15 cellular contexts compared by ENCODE assay signal in the genomic region with DNA sequence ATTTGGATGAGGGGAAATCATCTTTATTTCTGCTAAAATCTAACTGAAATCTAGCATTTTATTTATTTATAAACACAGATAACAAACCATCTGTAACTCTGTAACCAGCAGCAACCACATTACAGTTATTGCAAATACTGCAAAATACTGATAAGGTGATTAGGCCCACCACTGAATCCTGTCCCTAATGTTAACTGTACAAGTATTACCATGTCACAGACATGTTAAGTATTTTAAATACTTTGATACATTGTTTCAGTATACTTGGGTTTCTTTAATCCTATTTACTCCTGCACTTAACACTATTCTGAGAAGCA. TPM values are rescaled to one million over a fixed set of nuclear protein-coding genes. Genes with fewer than 3 reads are reported as not detected.
DNase-seq lines count a peak whose midpoint lies in the region; ATAC-seq and TF ChIP-seq lines count a peak whose summit lies in the region.
"Had no signal": no experiment of that assay in that cellular context is flagged by ENCODE, and none has a peak within 500 bp of the region (broad histone marks: within the 10 kb centered on the region; RNA-seq: fewer than 3 reads in every experiment).

No MANE protein-coding gene starts in this region.

- no peak overlapping the region for H3K4me3 ChIP-seq in GM23338
- no peak overlapping the region for H3K4me3 ChIP-seq in body of pancreas
- no peak overlapping the region for H3K4me3 ChIP-seq in lower lobe of right lung
- H3K4me3 ChIP-seq: PC-9 had no signal

- no peak for TF ChIP-seq POLR2A in body of pancreas (IDR thresholded peaks at IDR 0.05)

- DNase-seq in GM23338 (ENCODE audit: low spot score), result no peak
- DNase-seq in OCI-M1 (lab: John Stamatoyannopoulos, UW), result peak; percentile 81
- no peak for DNase-seq in body of pancreas
- no peak for DNase-seq in nephron progenitor cell
- DNase-seq in foreskin keratinocyte, result no peak
- no peak for DNase-seq in lower lobe of right lung
- no peak for DNase-seq in SW480 (ENCODE audit: low spot score)
- DNase-seq in natural killer cell, result no peak
- DNase-seq: COR-L47, DMS153, EL, NCI-H1694 treated with DMSO at 0.1 percent for 48 hours, PC-9 had no signal

- H3K9me3 Mint-ChIP-seq in GM23338 (peaks cover 34% of the 10 kb centered on the region), nephron progenitor cell (peaks cover 40% of the 10 kb centered on the region), natural killer cell (no peaks in the 10 kb centered on the region)

- H3K79me2 ChIP-seq in GM23338 (replicated peaks; ENCODE audit: insufficient read depth), result peaks cover 81% of the 10 kb centered on the region

- peaks cover 29% of the 10 kb centered on the region for H4K20me1 ChIP-seq in GM23338 (replicated peaks; ENCODE audit: insufficient read depth)

- peaks cover 34% of the 10 kb centered on the region for H3K4me1 ChIP-seq in GM23338 (ENCODE audit: insufficient read depth)
- peaks cover 38% of the 10 kb centered on the region for H3K4me1 ChIP-seq in body of pancreas
- H3K4me1 ChIP-seq in foreskin keratinocyte, result no peaks in the 10 kb centered on the region
- H3K4me1 ChIP-seq in lower lobe of right lung, result peaks cover 32% of the 10 kb centered on the region

- H3K9me3 ChIP-seq in body of pancreas, result no peaks in the 10 kb centered on the region
- no peaks in the 10 kb centered on the region for H3K9me3 ChIP-seq in lower lobe of right lung

- 0 out of 2 replicates have a peak overlapping the region, but pooled peaks have one; percentile 9 for H3K4me2 ChIP-seq in GM23338
- H3K4me2 ChIP-seq: KMS-11, PC-9 had no signal

- H3K27me3 ChIP-seq in GM23338 (ENCODE audit: insufficient read depth) (no peaks in the 10 kb centered on the region), body of pancreas (no peaks in the 10 kb centered on the region), foreskin keratinocyte (no peaks in the 10 kb centered on the region), lower lobe of right lung (ENCODE audit: low read depth) (no peaks in the 10 kb centered on the region)

- H3K4me1 Mint-ChIP-seq in GM23338 (peaks cover 42% of the 10 kb centered on the region), nephron progenitor cell (peaks cover 55% of the 10 kb centered on the region), natural killer cell (peaks cover 24 to 29% of the 10 kb centered on the region in 2 donors)

- no peak overlapping the region for H3K27ac Mint-ChIP-seq in GM23338
- H3K27ac Mint-ChIP-seq in nephron progenitor cell, result peak overlapping the region; percentile 77
- no peak overlapping the region for H3K27ac Mint-ChIP-seq in natural killer cell

- peaks cover 5% of the 10 kb centered on the region; the same call in 1 of the 2 replicates for H3K36me3 ChIP-seq in GM23338 (ENCODE audit: insufficient read depth)
- no peaks in the 10 kb centered on the region for H3K36me3 ChIP-seq in body of pancreas (replicated peaks in 1 of 2; ENCODE audit: insufficient read depth in 1 of 2, low read depth in 2 of 2)
- no peaks in the 10 kb centered on the region for H3K36me3 ChIP-seq in lower lobe of right lung

- H3K9me2 ChIP-seq in GM23338 (ENCODE audit: insufficient read depth), result no peaks in the 10 kb centered on the region

- H3K4me3 Mint-ChIP-seq in GM23338 (no peak overlapping the region), nephron progenitor cell (no peak overlapping the region), natural killer cell (no peak overlapping the region)
- H3K4me3 Mint-ChIP-seq: CD14-positive monocyte had no signal

- TF ChIP-seq CTCF in GM23338 (conservative IDR thresholded peaks at IDR 0.05; ENCODE audit: low read depth in 2 of 2), result no peak
- TF ChIP-seq CTCF in body of pancreas (IDR thresholded peaks at IDR 0.05), result no peak
- no peak for TF ChIP-seq CTCF in nephron progenitor cell (IDR thresholded peaks at IDR 0.05)
- TF ChIP-seq CTCF in foreskin keratinocyte (conservative IDR thresholded peaks at IDR 0.05), result no peak
- TF ChIP-seq CTCF in lower lobe of right lung (IDR thresholded peaks at IDR 0.05), result no peak
- no peak for TF ChIP-seq CTCF in natural killer cell (IDR thresholded peaks at IDR 0.05)

- peaks cover 37% of the 10 kb centered on the region for H3K36me3 Mint-ChIP-seq in GM23338 (ENCODE audit: low read depth)
- H3K36me3 Mint-ChIP-seq in nephron progenitor cell (ENCODE audit: low read depth), result peaks cover 53% of the 10 kb centered on the region
- H3K36me3 Mint-ChIP-seq in natural killer cell, result no peaks in the 10 kb centered on the region

- no peaks in the 10 kb centered on the region for H3F3A ChIP-seq in GM23338 (replicated peaks; ENCODE audit: low read depth)

- H3K27me3 Mint-ChIP-seq in GM23338 (ENCODE audit: insufficient read depth, low read depth, poor library complexity), result peaks cover 5% of the 10 kb centered on the region
- H3K27me3 Mint-ChIP-seq in nephron progenitor cell (ENCODE audit: low read depth, poor library complexity), result peaks cover 3% of the 10 kb centered on the region
- no peaks in the 10 kb centered on the region for H3K27me3 Mint-ChIP-seq in natural killer cell (ENCODE audit: low read depth in 2 of 2)

- H2AFZ ChIP-seq in GM23338, result no peak overlapping the region
- H2AFZ ChIP-seq: PC-9 had no signal

- ATAC-seq in GM23338, result no peak
- ATAC-seq in body of pancreas, result no peak
- ATAC-seq in foreskin keratinocyte, result no peak
- ATAC-seq in lower lobe of right lung, result no peak
- no peak for ATAC-seq in natural killer cell

- no peak overlapping the region for H3K27ac ChIP-seq in GM23338 (ENCODE audit: low read depth)
- H3K27ac ChIP-seq in body of pancreas, result peak overlapping the region; percentile 43 to 80 (median 65)
- no peak overlapping the region for H3K27ac ChIP-seq in foreskin keratinocyte
- H3K27ac ChIP-seq in lower lobe of right lung, result no peak overlapping the region
- H3K27ac ChIP-seq: KMS-11, PC-9 had no signal

- intact Hi-C loops in body of pancreas (cut with DNase I), result no loop called here
- intact Hi-C loops in lower lobe of right lung (cut with DNase I), result no loop called here
- intact Hi-C loops in natural killer cell (cut with micrococcal nuclease), result no loop called here

TF ChIP-seq in GM23338, 12 proteins besides CTCF, POLR2A, EP300 and RAD21:
- TF ChIP-seq, protein P1, sequence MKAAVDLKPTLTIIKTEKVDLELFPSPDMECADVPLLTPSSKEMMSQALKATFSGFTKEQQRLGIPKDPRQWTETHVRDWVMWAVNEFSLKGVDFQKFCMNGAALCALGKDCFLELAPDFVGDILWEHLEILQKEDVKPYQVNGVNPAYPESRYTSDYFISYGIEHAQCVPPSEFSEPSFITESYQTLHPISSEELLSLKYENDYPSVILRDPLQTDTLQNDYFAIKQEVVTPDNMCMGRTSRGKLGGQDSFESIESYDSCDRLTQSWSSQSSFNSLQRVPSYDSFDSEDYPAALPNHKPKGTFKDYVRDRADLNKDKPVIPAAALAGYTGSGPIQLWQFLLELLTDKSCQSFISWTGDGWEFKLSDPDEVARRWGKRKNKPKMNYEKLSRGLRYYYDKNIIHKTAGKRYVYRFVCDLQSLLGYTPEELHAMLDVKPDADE (IDR thresholded peaks at IDR 0.05), result no peak
- TF ChIP-seq ZNF114 (CRISPR knock-in tag; IDR thresholded peaks at IDR 0.05), result no peak

RNA-seq across cellular contexts. Expression of a gene that starts 22.2 kb away (rescaled TPM):
- total RNA-seq in GM23338 (2014; rRNA removed; shearing (Covaris generic)), result 65.1 and 97.3 TPM in 2 replicates
- polyA plus RNA-seq in GM23338 (2016; fragmentation: Nextera tagmentation; extraction: Ambion mirVana) (55.1 and 60.1 TPM in 2 replicates), foreskin keratinocyte (24.4 and 25.9 TPM in 2 replicates)
- total RNA-seq in body of pancreas (10 to 100 TPM; 32.3 to 58.9 TPM), foreskin keratinocyte (20.2 and 21.0 TPM in 2 replicates), lower lobe of right lung (139 TPM), natural killer cell (10 to 100 TPM; 24.4 to 35.0 (median 25.5) TPM)

Comparison
In these comparisons a context has a peak if more than half of its experiments do, and no peak if none do; other contexts are left out.
1. H3K27ac ChIP-seq: peak in body of pancreas (4 of 4); none in GM23338 (single experiment), foreskin keratinocyte (single experiment) and lower lobe of right lung (single experiment).